In genomic region chr7:133313575-133313974, GRCh38 we compare ENCODE assay signal across 24 cellular contexts.
DNase-seq lines count a peak whose midpoint lies in the region; ATAC-seq, FAIRE-seq and TF ChIP-seq lines count a peak whose summit lies in the region.
"Had no signal": no experiment of that assay in that cellular context is flagged by ENCODE, and none has a peak within 500 bp of the region (broad histone marks: within the 10 kb centered on the region; RNA-seq: fewer than 3 reads in every experiment).

No MANE protein-coding gene starts in this region.

- TF ChIP-seq POLR2A in spleen (IDR thresholded peaks at IDR 0.05) = no peak

- no peaks in the 10 kb centered on the region for H3K79me2 ChIP-seq in PC-9 (ENCODE audit: low read depth)

- no peaks in the 10 kb centered on the region for H3K9me3 Mint-ChIP-seq in activated CD8-positive, alpha-beta T cell treated with anti-CD3 and anti-CD28 coated beads, Interleukin-2, amount 10 ng/mL, durations not matched to agents 7 days and 5 days (ENCODE audit: insufficient read depth)
- no peaks in the 10 kb centered on the region for H3K9me3 Mint-ChIP-seq in activated CD8-positive, alpha-beta T cell treated with anti-CD3 and anti-CD28 coated beads for 36 hours
- H3K9me3 Mint-ChIP-seq in central memory CD8-positive, alpha-beta T cell = no peaks in the 10 kb centered on the region
- H3K9me3 Mint-ChIP-seq: CD14-positive monocyte, GM23338, H9 had no signal

- intact Hi-C loops in activated CD8-positive, alpha-beta T cell treated with anti-CD3 and anti-CD28 coated beads for 36 hours (cut with micrococcal nuclease) = no loop called here
- intact Hi-C loops in spleen (cut with DNase I; ENCODE audit: low total_unique reads) (no loop called here), PC-9 (cut with micrococcal nuclease; ENCODE audit: unreplicated experiment) (no loop called here)

- H3K4me3 ChIP-seq in spleen = no peak overlapping the region
- no peak overlapping the region for H3K4me3 ChIP-seq in PC-9
- H3K4me3 ChIP-seq: A549; BLaER1 treated with 17β-estradiol and CSF1 and Interleukin-3, amounts not matched to agents 10 nM and 100 nM; GM23338 had no signal

- no peaks in the 10 kb centered on the region for H3K27me3 ChIP-seq in spleen (replicated peaks in 1 of 7)
- no peaks in the 10 kb centered on the region for H3K27me3 ChIP-seq in PC-9 (ENCODE audit: insufficient read depth, low read depth)
- H3K27me3 ChIP-seq: BE2C; BLaER1 treated with 17β-estradiol and CSF1 and Interleukin-3, amounts not matched to agents 10 nM and 100 nM had no signal

- peaks cover 0 to 12% (median 2%) of the 10 kb centered on the region in 6 donors for H3K4me1 ChIP-seq in spleen
- H3K4me1 ChIP-seq in PC-9 (replicated peaks; ENCODE audit: insufficient read depth) = no peaks in the 10 kb centered on the region
- H3K4me1 ChIP-seq: A549 had no signal

- 61 to 83% (median 70%) methylated on average over 1 of the region's 1 CpG for WGBS in spleen, 5 donors

- no peaks in the 10 kb centered on the region for H3F3A ChIP-seq in PC-9 (ENCODE audit: insufficient read depth, low read depth)

- no peaks in the 10 kb centered on the region; the same call in 1 of the 2 replicates for H4K20me1 ChIP-seq in PC-9 (ENCODE audit: insufficient read depth)

- H3K36me3 ChIP-seq in spleen = peaks cover 0 to 44% (median 14%) of the 10 kb centered on the region in 6 donors
- H3K36me3 ChIP-seq in PC-9 (ENCODE audit: low read depth) = no peaks in the 10 kb centered on the region

- H3K36me3 Mint-ChIP-seq in activated CD8-positive, alpha-beta T cell treated with anti-CD3 and anti-CD28 coated beads, Interleukin-2, amount 10 ng/mL, durations not matched to agents 7 days and 5 days (ENCODE audit: low read depth) = peaks cover 21% of the 10 kb centered on the region
- peaks cover 23% of the 10 kb centered on the region for H3K36me3 Mint-ChIP-seq in activated CD8-positive, alpha-beta T cell treated with anti-CD3 and anti-CD28 coated beads for 36 hours (ENCODE audit: low read depth)
- H3K36me3 Mint-ChIP-seq in central memory CD8-positive, alpha-beta T cell (ENCODE audit: insufficient read depth) = peaks cover 7% of the 10 kb centered on the region

- ATAC-seq in activated CD8-positive, alpha-beta T cell treated with anti-CD3 and anti-CD28 coated beads, Interleukin-2, amount 10 ng/mL, durations not matched to agents 7 days and 5 days = no peak
- ATAC-seq in activated CD8-positive, alpha-beta T cell treated with anti-CD3 and anti-CD28 coated beads for 36 hours = no peak
- no peak for ATAC-seq in central memory CD8-positive, alpha-beta T cell (replicated peaks; ENCODE audit: extremely low read depth, poor library complexity, severe bottlenecking)
- no peak for ATAC-seq in HG03469 (IDR thresholded peaks at IDR 0.05; ENCODE audit: unreplicated experiment)
- ATAC-seq: A549, GM23338, HCT116 had no signal

- peak; percentile 35 for DNase-seq in activated CD8-positive, alpha-beta T cell treated with anti-CD3 and anti-CD28 coated beads, Interleukin-2, amount 10 ng/mL, durations not matched to agents 7 days and 5 days
- DNase-seq in activated CD8-positive, alpha-beta T cell treated with anti-CD3 and anti-CD28 coated beads for 36 hours = no peak
- DNase-seq in GM19239 (ENCODE audit: insufficient read length, low spot score) = no peak
- no peak for DNase-seq in central memory CD8-positive, alpha-beta T cell (ENCODE audit: low spot score in 2 of 2)
- DNase-seq in spleen = no peak
- DNase-seq in PC-9 = no peak
- DNase-seq: 8988T, ACHN, AML-193, BE2C, Calu3, COR-L47, DMS53, DMS79 treated with DMSO at 0.1 percent for 48 hours, GF-D8, H9 had no signal

- CTCF ChIA-PET in activated CD8-positive, alpha-beta T cell treated with anti-CD3 and anti-CD28 coated beads, Interleukin-2, amount 10 ng/mL, durations not matched to agents 7 days and 5 days (lab: Charles Lee) = no interaction called here
- CTCF ChIA-PET in activated CD8-positive, alpha-beta T cell treated with anti-CD3 and anti-CD28 coated beads for 36 hours (lab: Charles Lee) = no interaction called here
- CTCF ChIA-PET in PC-9 (lab: Charles Lee) = no interaction called here

- no TSS peak for BruUV-seq in PC-9 (replicated peaks; lab: Mats Ljungman, UMichigan)

- peak; percentile 55 for FAIRE-seq in GM19239 (lab: Jason Lieb, UNC)
- FAIRE-seq: A549, GM12891 had no signal

- H3K27me3 Mint-ChIP-seq in activated CD8-positive, alpha-beta T cell treated with anti-CD3 and anti-CD28 coated beads, Interleukin-2, amount 10 ng/mL, durations not matched to agents 7 days and 5 days (ENCODE audit: low read depth) = no peaks in the 10 kb centered on the region
- H3K27me3 Mint-ChIP-seq in activated CD8-positive, alpha-beta T cell treated with anti-CD3 and anti-CD28 coated beads for 36 hours = no peaks in the 10 kb centered on the region
- H3K27me3 Mint-ChIP-seq in central memory CD8-positive, alpha-beta T cell = no peaks in the 10 kb centered on the region
- H3K27me3 Mint-ChIP-seq: CD4-positive, alpha-beta memory T cell had no signal

- TF ChIP-seq CTCF in activated CD8-positive, alpha-beta T cell treated with anti-CD3 and anti-CD28 coated beads for 36 hours (IDR thresholded peaks at IDR 0.05) = no peak
- TF ChIP-seq CTCF in spleen (IDR thresholded peaks at IDR 0.05 in 8 of 11, conservative IDR thresholded peaks at IDR 0.05 in 3 of 11) (no peak), PC-9 (conservative IDR thresholded peaks at IDR 0.05) (no peak)

- POLR2A ChIA-PET in activated CD8-positive, alpha-beta T cell treated with anti-CD3 and anti-CD28 coated beads, Interleukin-2, amount 10 ng/mL, durations not matched to agents 7 days and 5 days (lab: Charles Lee) = no interaction called here
- POLR2A ChIA-PET in activated CD8-positive, alpha-beta T cell treated with anti-CD3 and anti-CD28 coated beads for 36 hours (lab: Charles Lee) = no interaction called here
- POLR2A ChIA-PET in PC-9 (lab: Charles Lee; ENCODE audit: unreplicated experiment) = no interaction called here

- peaks cover 11% of the 10 kb centered on the region for H3K4me1 Mint-ChIP-seq in activated CD8-positive, alpha-beta T cell treated with anti-CD3 and anti-CD28 coated beads, Interleukin-2, amount 10 ng/mL, durations not matched to agents 7 days and 5 days (ENCODE audit: low read depth)
- H3K4me1 Mint-ChIP-seq in activated CD8-positive, alpha-beta T cell treated with anti-CD3 and anti-CD28 coated beads for 36 hours (ENCODE audit: low read depth) = peaks cover 5% of the 10 kb centered on the region
- H3K4me1 Mint-ChIP-seq in central memory CD8-positive, alpha-beta T cell = peaks cover 15% of the 10 kb centered on the region
- H3K4me1 Mint-ChIP-seq: GM23338, H9 had no signal

- H3K4me3 Mint-ChIP-seq in activated CD8-positive, alpha-beta T cell treated with anti-CD3 and anti-CD28 coated beads, Interleukin-2, amount 10 ng/mL, durations not matched to agents 7 days and 5 days = no peak overlapping the region
- H3K4me3 Mint-ChIP-seq in activated CD8-positive, alpha-beta T cell treated with anti-CD3 and anti-CD28 coated beads for 36 hours = no peak overlapping the region
- no peak overlapping the region for H3K4me3 Mint-ChIP-seq in central memory CD8-positive, alpha-beta T cell
- H3K4me3 Mint-ChIP-seq: CD14-positive monocyte, GM23338, H9 had no signal

- H3K27ac ChIP-seq in spleen (no peak overlapping the region), PC-9 (no peak overlapping the region)
- H3K27ac ChIP-seq: A549; BLaER1 treated with 17β-estradiol and CSF1 and Interleukin-3, amounts not matched to agents 10 nM and 100 nM had no signal

- H2AFZ ChIP-seq in PC-9 = no peak overlapping the region
- H2AFZ ChIP-seq: GM23338 had no signal

- H3K27ac Mint-ChIP-seq in activated CD8-positive, alpha-beta T cell treated with anti-CD3 and anti-CD28 coated beads, Interleukin-2, amount 10 ng/mL, durations not matched to agents 7 days and 5 days = peak overlapping the region; percentile 51
- H3K27ac Mint-ChIP-seq in activated CD8-positive, alpha-beta T cell treated with anti-CD3 and anti-CD28 coated beads for 36 hours = no peak overlapping the region
- H3K27ac Mint-ChIP-seq in central memory CD8-positive, alpha-beta T cell (ENCODE audit: low read depth) = peak overlapping the region; percentile 16
- H3K27ac Mint-ChIP-seq: CD14-positive monocyte, GM23338, H9 had no signal

- H3K9me3 ChIP-seq in spleen = no peaks in the 10 kb centered on the region
- H3K9me3 ChIP-seq in PC-9 (ENCODE audit: insufficient read depth, low read depth) = no peaks in the 10 kb centered on the region
- H3K9me3 ChIP-seq: A549; BE2C; BLaER1 treated with 17β-estradiol and CSF1 and Interleukin-3, amounts not matched to agents 10 nM and 100 nM had no signal

- H3K9me2 ChIP-seq in PC-9 (ENCODE audit: insufficient read depth) = no peaks in the 10 kb centered on the region

- H3K4me2 ChIP-seq in PC-9 = no peak overlapping the region
- H3K4me2 ChIP-seq: A549; BLaER1 treated with 17β-estradiol and CSF1 and Interleukin-3, amounts not matched to agents 10 nM and 100 nM; GM23338 had no signal
